Comparison of ENCODE assay signal across 18 cellular contexts in genomic region chr10:129641982-129642381, GRCh38.
"Had no signal": no experiment of that assay in that cellular context is flagged by ENCODE, and none has a peak within 500 bp of the region (broad histone marks: within the 10 kb centered on the region; RNA-seq: fewer than 3 reads in every experiment).

No MANE protein-coding gene starts in this region.

- H3K4me1 ChIP-seq: testis, tibial nerve, upper lobe of right lung had no signal

- H3K4me3 ChIP-seq: dorsolateral prefrontal cortex, mucosa of descending colon, testis, tibial nerve, upper lobe of right lung had no signal

- DNase-seq: cortex of kidney; dorsolateral prefrontal cortex; effector CD8-positive, alpha-beta T cell; foreskin melanocyte; head of caudate nucleus; hippocampal formation; left colon; mucosa of descending colon; naive thymus-derived CD8-positive, alpha-beta T cell; posterior cingulate gyrus; stimulated activated CD4-positive, alpha-beta T cell treated with anti-CD3 and anti-CD28 coated beads, Interleukin-2, amount 100 ng/mL, for 24 hours; stimulated activated CD4-positive, alpha-beta T cell treated with anti-CD3 and anti-CD28 coated beads, Interleukin-4, amount 100 ng/mL, for 4 hours; stimulated activated naive B cell treated with anti-CD40 and anti-IgM and Interleukin-4, amounts not matched to agents 10 μg/mL and 1 μg/mL and 100 μg/mL, for 72 hours; stimulated activated naive CD8-positive, alpha-beta T cell treated with anti-CD3 and anti-CD28 coated beads, Interleukin-15, amount 100 ng/mL, for 72 hours; testis; upper lobe of right lung had no signal

- H3K9me3 ChIP-seq: mucosa of descending colon, testis, tibial nerve, upper lobe of right lung had no signal

- H3K27ac ChIP-seq: dorsolateral prefrontal cortex, testis, tibial nerve, upper lobe of right lung had no signal

- ATAC-seq: left colon; mucosa of descending colon; naive thymus-derived CD8-positive, alpha-beta T cell; sciatic nerve; stimulated activated naive B cell treated with anti-CD40 and anti-IgM and Interleukin-4, amounts not matched to agents 10 μg/mL and 1 μg/mL and 100 μg/mL, for 72 hours; stimulated activated naive CD8-positive, alpha-beta T cell treated with anti-CD3 and anti-CD28 coated beads, Interleukin-15, amount 100 ng/mL, for 72 hours; upper lobe of right lung had no signal

- H3K27me3 ChIP-seq: dorsolateral prefrontal cortex, testis, tibial nerve, upper lobe of right lung had no signal

- H3K36me3 ChIP-seq: upper lobe of right lung had no signal
